In genomic region chr1:209653915-209654351, GRCh38 we compare ENCODE assay signal across 12 cellular contexts. TPM values are rescaled to one million over a fixed set of nuclear protein-coding genes. Genes with fewer than 3 reads are reported as not detected.
DNase-seq lines count a peak whose midpoint lies in the region; ATAC-seq, FAIRE-seq and TF ChIP-seq lines count a peak whose summit lies in the region.
"Had no signal": no experiment of that assay in that cellular context is flagged by ENCODE, and none has a peak within 500 bp of the region (broad histone marks: within the 10 kb centered on the region; RNA-seq: fewer than 3 reads in every experiment).

No MANE protein-coding gene starts in this region.

- POLR2A ChIA-PET in activated CD4-positive, alpha-beta memory T cell treated with anti-CD3 and anti-CD28 coated beads, Interleukin-2, amount 10 ng/mL, durations not matched to agents 7 days and 5 days (lab: Charles Lee): interaction anchor here (1.4 to 2.1 kb wide), 3 partner anchors 12 to 103 kb away, joined by 3 to 7 read pairs (median 4); no protein-coding TSS in a partner anchor

- no peaks in the 10 kb centered on the region for H3K36me3 Mint-ChIP-seq in T-helper 17 cell (ENCODE audit: low read depth)
- H3K36me3 Mint-ChIP-seq in activated CD4-positive, alpha-beta memory T cell treated with anti-CD3 and anti-CD28 coated beads, Interleukin-2, amount 10 ng/mL, durations not matched to agents 7 days and 5 days (ENCODE audit: low read depth): no peaks in the 10 kb centered on the region
- H3K36me3 Mint-ChIP-seq: T-cell had no signal

- peak overlapping the region; percentile 61 for H3K27ac Mint-ChIP-seq in T-helper 17 cell
- no peak overlapping the region for H3K27ac Mint-ChIP-seq in activated CD4-positive, alpha-beta memory T cell treated with anti-CD3 and anti-CD28 coated beads, Interleukin-2, amount 10 ng/mL, durations not matched to agents 7 days and 5 days
- H3K27ac Mint-ChIP-seq: T-cell had no signal

- no peaks in the 10 kb centered on the region for H3K9me3 Mint-ChIP-seq in activated CD4-positive, alpha-beta memory T cell treated with anti-CD3 and anti-CD28 coated beads, Interleukin-2, amount 10 ng/mL, durations not matched to agents 7 days and 5 days
- H3K9me3 Mint-ChIP-seq: T-cell had no signal

- ATAC-seq in HG02642 (IDR thresholded peaks at IDR 0.05; ENCODE audit: poor library complexity, unreplicated experiment) (peak; percentile 48), T-helper 17 cell (no peak), HG02938 (IDR thresholded peaks at IDR 0.05; ENCODE audit: unreplicated experiment) (no peak)
- ATAC-seq: T-cell had no signal

- no peak overlapping the region for H3K4me3 Mint-ChIP-seq in T-helper 17 cell
- H3K4me3 Mint-ChIP-seq in activated CD4-positive, alpha-beta memory T cell treated with anti-CD3 and anti-CD28 coated beads, Interleukin-2, amount 10 ng/mL, durations not matched to agents 7 days and 5 days: no peak overlapping the region
- H3K4me3 Mint-ChIP-seq: T-cell had no signal

- no peak for TF ChIP-seq POLR2A in GM12892 (IDR thresholded peaks at IDR 0.05; ENCODE audit: low read depth, low read length)

- H3K4me1 Mint-ChIP-seq in T-helper 17 cell: peaks cover 36% of the 10 kb centered on the region
- H3K4me1 Mint-ChIP-seq in activated CD4-positive, alpha-beta memory T cell treated with anti-CD3 and anti-CD28 coated beads, Interleukin-2, amount 10 ng/mL, durations not matched to agents 7 days and 5 days: peaks cover 66% of the 10 kb centered on the region

- CTCF ChIA-PET in activated CD4-positive, alpha-beta memory T cell treated with anti-CD3 and anti-CD28 coated beads, Interleukin-2, amount 10 ng/mL, durations not matched to agents 7 days and 5 days (lab: Charles Lee): interaction anchor here (1.0 to 1.4 kb wide), 3 partner anchors 32 to 88 kb away, joined by 3 to 5 read pairs (median 4); no protein-coding TSS in a partner anchor

- FAIRE-seq in GM12892 (lab: Jason Lieb, UNC) (peak; percentile 64), frontal cortex (lab: Jason Lieb, UNC) (no peak)

- DNase-seq in GM12892 (ENCODE audit: insufficient read length) (no peak), T-helper 17 cell (no peak), mucosa of gallbladder (ENCODE audit: low spot score) (peak; percentile 38), frontal cortex (ENCODE audit: low spot score in 2 of 2) (no peak), OCI-M2 (lab: John Stamatoyannopoulos, UW; ENCODE audit: unreplicated experiment) (no peak)
- DNase-seq in activated CD4-positive, alpha-beta memory T cell treated with anti-CD3 and anti-CD28 coated beads, Interleukin-2, amount 10 ng/mL, durations not matched to agents 7 days and 5 days: no peak
- DNase-seq: cortex of kidney, DMS 273 treated with DMSO at 0.1 percent for 48 hours, NCI-H2029, T-cell had no signal

- H3K27me3 Mint-ChIP-seq in T-helper 17 cell: no peaks in the 10 kb centered on the region
- no peaks in the 10 kb centered on the region for H3K27me3 Mint-ChIP-seq in activated CD4-positive, alpha-beta memory T cell treated with anti-CD3 and anti-CD28 coated beads, Interleukin-2, amount 10 ng/mL, durations not matched to agents 7 days and 5 days

- H3K9me3 ChIP-seq in T-helper 17 cell (ENCODE audit: control insufficient read depth, low read length, poor library complexity, severe bottlenecking): no peaks in the 10 kb centered on the region

RNA-seq across cellular contexts. Expression of gene LAMB3, which starts 1.7 kb away (rescaled TPM):
- 0.59 TPM for polyA plus RNA-seq in GM12892 (2012; ENCODE audit: missing spikeins)
- 1 to 10 TPM in 1 of 2 donors, under 1 TPM in 1; 0.37 to 1.1 TPM for total RNA-seq in T-helper 17 cell
- 7.6 TPM for total RNA-seq in mucosa of gallbladder
- total RNA-seq in frontal cortex: 0.82 TPM
- 1 to 10 TPM; 4.2 to 4.4 TPM for total RNA-seq in activated CD4-positive, alpha-beta memory T cell treated with anti-CD3 and anti-CD28 coated beads, Interleukin-2, amount 10 ng/mL, durations not matched to agents 7 days and 5 days

RNA-seq across cellular contexts. Expression of gene G0S2, which starts 21.3 kb away (rescaled TPM):
- polyA plus RNA-seq in GM12892 (2012; ENCODE audit: missing spikeins): 7.7 TPM
- total RNA-seq in T-helper 17 cell (10 to 100 TPM in 1 of 2 donors, 1 to 10 TPM in 1; 6.6 to 13.5 TPM), mucosa of gallbladder (4.6 TPM), frontal cortex (1.6 TPM)
- total RNA-seq in activated CD4-positive, alpha-beta memory T cell treated with anti-CD3 and anti-CD28 coated beads, Interleukin-2, amount 10 ng/mL, durations not matched to agents 7 days and 5 days: 1 to 10 TPM; 7.3 to 7.6 TPM

RNA-seq across cellular contexts. Expression of gene HSD11B1, which starts 50.7 kb away (rescaled TPM):
- 0.32 TPM for polyA plus RNA-seq in GM12892 (2012; ENCODE audit: missing spikeins)
- total RNA-seq in T-helper 17 cell (1 to 10 TPM; 1.2 to 4.0 TPM), mucosa of gallbladder (5.7 TPM), frontal cortex (not detected)
- total RNA-seq in activated CD4-positive, alpha-beta memory T cell treated with anti-CD3 and anti-CD28 coated beads, Interleukin-2, amount 10 ng/mL, durations not matched to agents 7 days and 5 days: 10 to 100 TPM in 1 of 2 experiments, 1 to 10 TPM in 1; 8.7 to 11.4 TPM
